Comparison of ENCODE assay signal across 20 cellular contexts in genomic region chr20:19396466-19397081, GRCh38.
A peak's percentile ranks its signal among the peaks of the same experiment; 100 is the strongest.
DNase-seq lines count a peak whose midpoint lies in the region; ATAC-seq and TF ChIP-seq lines count a peak whose summit lies in the region.
"Had no signal": no experiment of that assay in that cellular context is flagged by ENCODE, and none has a peak within 500 bp of the region (broad histone marks: within the 10 kb centered on the region; RNA-seq: fewer than 3 reads in every experiment).

No MANE protein-coding gene starts in this region.

- H3K4me3 ChIP-seq in SK-N-MC (no peak overlapping the region), parathyroid adenoma (ENCODE audit: low read depth, low read length) (no peak overlapping the region)
- H3K4me3 ChIP-seq: GM23248, HAP-1, PC-9, SJCRH30 had no signal

- H3K36me3 ChIP-seq in SK-N-MC (ENCODE audit: insufficient read depth, low read length) (no peaks in the 10 kb centered on the region), parathyroid adenoma (ENCODE audit: control insufficient read depth, insufficient read depth, low read length) (no peaks in the 10 kb centered on the region)
- H3K36me3 ChIP-seq: BE2C, HAP-1, SJCRH30 had no signal

- DNase-seq in NCI-H2171 treated with DMSO at 0.1 percent for 48 hours (lab: John Stamatoyannopoulos, UW) (peak; percentile 54), NCI-H2171 (lab: John Stamatoyannopoulos, UW) (no peak), M059J (ENCODE audit: low read depth) (peak; percentile 49), SK-N-MC (ENCODE audit: low read depth, low spot score) (no peak), nucleus accumbens (lab: John Stamatoyannopoulos, UW) (no peak), NCI-H146 treated with DMSO at 0.1 percent for 48 hours (lab: John Stamatoyannopoulos, UW; ENCODE audit: unreplicated experiment) (no peak)
- DNase-seq: 8988T; BE2C; Caco-2; CD4-positive, alpha-beta T cell; GF-D8; GM23248; NCI-H1092 treated with DMSO at 0.1 percent for 48 hours; NCI-H187; NCI-H774; PC-9; SJCRH30 had no signal

- H3K27ac ChIP-seq in SK-N-MC, result peak overlapping the region; percentile 12; the same call in 1 of the 2 replicates
- H3K27ac ChIP-seq in parathyroid adenoma, result no peak overlapping the region
- H3K27ac ChIP-seq: GM23248, PC-9, SJCRH30 had no signal

- no peak for ATAC-seq in HG03520 (IDR thresholded peaks at IDR 0.05; ENCODE audit: unreplicated experiment)

- H3K9me3 ChIP-seq in SK-N-MC (ENCODE audit: low read depth, low read length), result 0 out of 2 replicates have a peak, but pooled peaks cover 3% of the 10 kb centered on the region
- no peaks in the 10 kb centered on the region for H3K9me3 ChIP-seq in parathyroid adenoma (ENCODE audit: control insufficient read depth, low read length)
- H3K9me3 ChIP-seq: BE2C, HAP-1, SJCRH30 had no signal

- H3K9ac ChIP-seq in SK-N-MC (ENCODE audit: insufficient read length) (no peak overlapping the region), parathyroid adenoma (no peak overlapping the region)
- H3K9ac ChIP-seq: GM23248 had no signal

- H3K27me3 ChIP-seq in parathyroid adenoma (ENCODE audit: control insufficient read depth, insufficient read depth, low read length), result no peaks in the 10 kb centered on the region
- H3K27me3 ChIP-seq: BE2C, SJCRH30 had no signal

- no peak for TF ChIP-seq CTCF in parathyroid adenoma (IDR thresholded peaks at IDR 0.05)

- peaks cover 5% of the 10 kb centered on the region for H3K4me1 ChIP-seq in parathyroid adenoma
- H3K4me1 ChIP-seq: BE2C, Caco-2, HAP-1, SJCRH30 had no signal

- peak overlapping the region; percentile 1 for H3K4me2 ChIP-seq in parathyroid adenoma (ENCODE audit: low read length)
- H3K4me2 ChIP-seq: PC-9 had no signal

- H2AFZ ChIP-seq in parathyroid adenoma, result no peak overlapping the region
- H2AFZ ChIP-seq: GM23248, PC-9 had no signal

- H3K79me2 ChIP-seq in parathyroid adenoma, result no peaks in the 10 kb centered on the region

Comparison
In these comparisons a context has a peak if more than half of its experiments do, and no peak if none do; other contexts are left out.
1. DNase-seq: peak in NCI-H2171 treated with DMSO at 0.1 percent for 48 hours (single experiment) and M059J (single experiment); none in NCI-H2171 (single experiment), SK-N-MC (single experiment), nucleus accumbens (0 of 56) and NCI-H146 treated with DMSO at 0.1 percent for 48 hours (single experiment).